ENCODE assay signal across 8 cellular contexts in genomic region chr11:66639066-66639813, GRCh38. TPM values are rescaled to one million over a fixed set of nuclear protein-coding genes. Genes with fewer than 3 reads are reported as not detected.
A peak's percentile ranks its signal among the peaks of the same experiment; 100 is the strongest.
DNase-seq lines count a peak whose midpoint lies in the region; ATAC-seq and TF ChIP-seq lines count a peak whose summit lies in the region.

No MANE protein-coding gene starts in this region.

- H3K4me3 ChIP-seq in Karpas-422 (ENCODE audit: low read length) (peak overlapping the region; percentile 99), prostate gland (peak overlapping the region; percentile 65 to 82)

- CTCF ChIA-PET in GM10248 (lab: Yijun Ruan, JAX) = interaction anchor here (0.9 to 3.7 kb wide), 11 partner anchors 7 to 251 kb away, joined by 3 to 22 read pairs (median 5); no protein-coding TSS in a partner anchor

- POLR2A ChIA-PET in GM10248 (lab: Yijun Ruan, JAX) = interaction anchor here (0.6 to 3.5 kb wide), 9 partner anchors 9 to 731 kb away, joined by 5 to 68 read pairs (median 8); partner anchors contain the start of genes ACTN3, RBM14, RBM4B and ZDHHC24

- WGBS in prostate gland = 3% methylated on average over 27 of the region's 27 CpGs

- TF ChIP-seq CTCF in glutamatergic neuron (IDR thresholded peaks at IDR 0.05; ENCODE audit: partially characterized antibody, unreplicated experiment) = peak; percentile 11
- TF ChIP-seq CTCF in prostate gland (IDR thresholded peaks at IDR 0.05) = no peak
- no peak for TF ChIP-seq CTCF in GM10248 (IDR thresholded peaks at IDR 0.05; ENCODE audit: control extremely low read depth, extremely low read depth, low read depth, missing control alignments)

- peak overlapping the region; percentile 88 for H3K27ac ChIP-seq in Karpas-422 (ENCODE audit: low read length)
- H3K27ac ChIP-seq in prostate gland = peak overlapping the region; percentile 90 to 94

- H3K4me1 Mint-ChIP-seq in activated T-helper 1 cell treated with anti-CD3 and anti-CD28 coated beads, Interleukin-12 subunit alpha, Interleukin-12 subunit beta, Interleukin-2, Interleukin-4 antibody, amounts not matched to agents 30 ng/mL and 10 ng/mL and 1 ng/mL, durations not matched to agents 14 hours and 24 hours and 36 hours (ENCODE audit: low read depth) = peaks cover 76% of the 10 kb centered on the region
- peaks cover 44% of the 10 kb centered on the region for H3K4me1 Mint-ChIP-seq in glutamatergic neuron (ENCODE audit: low read depth, unreplicated experiment)

- no peaks in the 10 kb centered on the region for H3K9me3 ChIP-seq in Karpas-422 (ENCODE audit: low read length)
- no peaks in the 10 kb centered on the region for H3K9me3 ChIP-seq in prostate gland

- peaks cover 65% of the 10 kb centered on the region for H3K79me2 ChIP-seq in Karpas-422 (ENCODE audit: low read length)

- intact Hi-C loops in activated T-helper 1 cell treated with anti-CD3 and anti-CD28 coated beads, Interleukin-12 subunit alpha, Interleukin-12 subunit beta, Interleukin-2, Interleukin-4 antibody, amounts not matched to agents 30 ng/mL and 10 ng/mL and 1 ng/mL, durations not matched to agents 14 hours and 24 hours and 36 hours (cut with micrococcal nuclease) = loop anchor here (1.0 to 5.0 kb wide), 4 partner anchors 60 to 603 kb away; partner anchors contain the start of genes KDM2A and RCE1
- intact Hi-C loops in prostate gland (cut with DNase I) = loop anchor here (5.0 kb wide), 1 partner anchor 38 kb away; the partner anchor contains the start of gene RBM4B

- H3K4me3 Mint-ChIP-seq in activated T-helper 1 cell treated with anti-CD3 and anti-CD28 coated beads, Interleukin-12 subunit alpha, Interleukin-12 subunit beta, Interleukin-2, Interleukin-4 antibody, amounts not matched to agents 30 ng/mL and 10 ng/mL and 1 ng/mL, durations not matched to agents 14 hours and 24 hours and 36 hours = peak overlapping the region; percentile 96
- peak overlapping the region; percentile 93 for H3K4me3 Mint-ChIP-seq in glutamatergic neuron (ENCODE audit: unreplicated experiment)

- H2AFZ ChIP-seq in Karpas-422 (ENCODE audit: low read length) = no peak overlapping the region

- H3K4me2 ChIP-seq in Karpas-422 (ENCODE audit: low read depth, low read length, poor library complexity, severe bottlenecking) = peak overlapping the region; percentile 99

- peak overlapping the region; percentile 96 for H3K27ac Mint-ChIP-seq in activated T-helper 1 cell treated with anti-CD3 and anti-CD28 coated beads, Interleukin-12 subunit alpha, Interleukin-12 subunit beta, Interleukin-2, Interleukin-4 antibody, amounts not matched to agents 30 ng/mL and 10 ng/mL and 1 ng/mL, durations not matched to agents 14 hours and 24 hours and 36 hours
- peak overlapping the region; percentile 100 for H3K27ac Mint-ChIP-seq in glutamatergic neuron (ENCODE audit: unreplicated experiment)

- ATAC-seq in HG03039 (IDR thresholded peaks at IDR 0.05; ENCODE audit: unreplicated experiment) (no peak), GM21447 (IDR thresholded peaks at IDR 0.05; ENCODE audit: unreplicated experiment) (no peak)

- H3K27me3 Mint-ChIP-seq in activated T-helper 1 cell treated with anti-CD3 and anti-CD28 coated beads, Interleukin-12 subunit alpha, Interleukin-12 subunit beta, Interleukin-2, Interleukin-4 antibody, amounts not matched to agents 30 ng/mL and 10 ng/mL and 1 ng/mL, durations not matched to agents 14 hours and 24 hours and 36 hours (ENCODE audit: insufficient read depth) = no peaks in the 10 kb centered on the region
- H3K27me3 Mint-ChIP-seq in glutamatergic neuron (ENCODE audit: unreplicated experiment) = peaks cover 16% of the 10 kb centered on the region

- peaks cover 55% of the 10 kb centered on the region for H3K36me3 Mint-ChIP-seq in activated T-helper 1 cell treated with anti-CD3 and anti-CD28 coated beads, Interleukin-12 subunit alpha, Interleukin-12 subunit beta, Interleukin-2, Interleukin-4 antibody, amounts not matched to agents 30 ng/mL and 10 ng/mL and 1 ng/mL, durations not matched to agents 14 hours and 24 hours and 36 hours (ENCODE audit: low read depth)
- H3K36me3 Mint-ChIP-seq in glutamatergic neuron (ENCODE audit: unreplicated experiment) = no peaks in the 10 kb centered on the region

- H3K4me1 ChIP-seq in Karpas-422 (ENCODE audit: low read length) (peaks cover 53% of the 10 kb centered on the region), prostate gland (replicated peaks) (peaks cover 15% of the 10 kb centered on the region)

- DNase-seq in DMS53 treated with DMSO at 0.1 percent for 48 hours (lab: John Stamatoyannopoulos, UW; ENCODE audit: unreplicated experiment) (peak; percentile 48), Karpas-422 (peak; percentile 56), glutamatergic neuron (no peak), prostate gland (ENCODE audit: low spot score) (no peak), GM10248 (ENCODE audit: extremely low spot score) (no peak)
- DNase-seq in activated T-helper 1 cell treated with anti-CD3 and anti-CD28 coated beads, Interleukin-12 subunit alpha, Interleukin-12 subunit beta, Interleukin-2, Interleukin-4 antibody, amounts not matched to agents 30 ng/mL and 10 ng/mL and 1 ng/mL, durations not matched to agents 14 hours and 24 hours and 36 hours (ENCODE audit: low spot score) = peak; percentile 24

- H3K9me3 Mint-ChIP-seq in activated T-helper 1 cell treated with anti-CD3 and anti-CD28 coated beads, Interleukin-12 subunit alpha, Interleukin-12 subunit beta, Interleukin-2, Interleukin-4 antibody, amounts not matched to agents 30 ng/mL and 10 ng/mL and 1 ng/mL, durations not matched to agents 14 hours and 24 hours and 36 hours = no peaks in the 10 kb centered on the region
- H3K9me3 Mint-ChIP-seq in glutamatergic neuron (ENCODE audit: unreplicated experiment) = peaks cover 10% of the 10 kb centered on the region

- no peaks in the 10 kb centered on the region for H3K9me2 ChIP-seq in Karpas-422 (replicated peaks; ENCODE audit: insufficient read depth, low read length)

- H3K9ac ChIP-seq in Karpas-422 (ENCODE audit: low read length) = peak overlapping the region; percentile 97

- H4K20me1 ChIP-seq in Karpas-422 (ENCODE audit: insufficient read depth, low read depth, low read length) = peaks cover 52% of the 10 kb centered on the region

- H3K27me3 ChIP-seq in Karpas-422 (ENCODE audit: low read length) = no peaks in the 10 kb centered on the region
- H3K27me3 ChIP-seq in prostate gland (replicated peaks; ENCODE audit: insufficient read depth) = no peaks in the 10 kb centered on the region

- TF ChIP-seq POLR2A in prostate gland (IDR thresholded peaks at IDR 0.05) = no peak

- H3K36me3 ChIP-seq in Karpas-422 (ENCODE audit: insufficient read depth, low read length) (peaks cover 61% of the 10 kb centered on the region), prostate gland (peaks cover 6 to 17% of the 10 kb centered on the region in 2 donors)

RNA-seq across cellular contexts. Expression of gene RBM4, which starts 0.7 kb away (rescaled TPM):
- 103 and 141 TPM in 2 replicates for total RNA-seq in Karpas-422 (2014; rRNA removed; shearing (Covaris generic); ENCODE audit: low replicate concordance)
- 131 and 133 TPM in 2 replicates for total RNA-seq in activated T-helper 1 cell treated with anti-CD3 and anti-CD28 coated beads, Interleukin-12 subunit alpha, Interleukin-12 subunit beta, Interleukin-2, Interleukin-4 antibody, amounts not matched to agents 30 ng/mL and 10 ng/mL and 1 ng/mL, durations not matched to agents 14 hours and 24 hours and 36 hours
- 244 TPM for total RNA-seq in glutamatergic neuron (ENCODE audit: unreplicated experiment)
- 100 to 1,000 TPM; 105 to 137 TPM for total RNA-seq in prostate gland

RNA-seq across cellular contexts. Expression of gene RBM14, which starts 22.8 kb away (rescaled TPM):
- total RNA-seq in Karpas-422 (2014; rRNA removed; shearing (Covaris generic); ENCODE audit: low replicate concordance) = 47.9 and 51.3 TPM in 2 replicates
- 198 and 200 TPM in 2 replicates for total RNA-seq in activated T-helper 1 cell treated with anti-CD3 and anti-CD28 coated beads, Interleukin-12 subunit alpha, Interleukin-12 subunit beta, Interleukin-2, Interleukin-4 antibody, amounts not matched to agents 30 ng/mL and 10 ng/mL and 1 ng/mL, durations not matched to agents 14 hours and 24 hours and 36 hours
- total RNA-seq in glutamatergic neuron (ENCODE audit: unreplicated experiment) (89.2 TPM), prostate gland (10 to 100 TPM; 45.9 to 98.8 TPM)

RNA-seq across cellular contexts. Expression of gene RBM4B, which starts 38.4 kb away (rescaled TPM):
- total RNA-seq in Karpas-422 (2014; rRNA removed; shearing (Covaris generic); ENCODE audit: low replicate concordance) = 39.5 and 43.2 TPM in 2 replicates
- total RNA-seq in activated T-helper 1 cell treated with anti-CD3 and anti-CD28 coated beads, Interleukin-12 subunit alpha, Interleukin-12 subunit beta, Interleukin-2, Interleukin-4 antibody, amounts not matched to agents 30 ng/mL and 10 ng/mL and 1 ng/mL, durations not matched to agents 14 hours and 24 hours and 36 hours = 14.3 and 16.6 TPM in 2 replicates
- 61.2 TPM for total RNA-seq in glutamatergic neuron (ENCODE audit: unreplicated experiment)
- total RNA-seq in prostate gland = 10 to 100 TPM; 15.5 to 40.7 TPM

RNA-seq across cellular contexts. Expression of gene CCS, which starts 46.3 kb away (rescaled TPM):
- 24.6 and 57.6 TPM in 2 replicates for total RNA-seq in Karpas-422 (2014; rRNA removed; shearing (Covaris generic); ENCODE audit: low replicate concordance)
- 25.3 and 32.1 TPM in 2 replicates for total RNA-seq in activated T-helper 1 cell treated with anti-CD3 and anti-CD28 coated beads, Interleukin-12 subunit alpha, Interleukin-12 subunit beta, Interleukin-2, Interleukin-4 antibody, amounts not matched to agents 30 ng/mL and 10 ng/mL and 1 ng/mL, durations not matched to agents 14 hours and 24 hours and 36 hours
- 65.1 TPM for total RNA-seq in glutamatergic neuron (ENCODE audit: unreplicated experiment)
- 10 to 100 TPM; 31.0 to 63.8 TPM for total RNA-seq in prostate gland

RNA-seq across cellular contexts. Expression of gene CCDC87, which starts 46.4 kb away (rescaled TPM):
- total RNA-seq in Karpas-422 (2014; rRNA removed; shearing (Covaris generic); ENCODE audit: low replicate concordance) = 0.22 and 0.75 TPM in 2 replicates
- total RNA-seq in activated T-helper 1 cell treated with anti-CD3 and anti-CD28 coated beads, Interleukin-12 subunit alpha, Interleukin-12 subunit beta, Interleukin-2, Interleukin-4 antibody, amounts not matched to agents 30 ng/mL and 10 ng/mL and 1 ng/mL, durations not matched to agents 14 hours and 24 hours and 36 hours = 0.29 and 0.37 TPM in 2 replicates
- total RNA-seq in glutamatergic neuron (ENCODE audit: unreplicated experiment) (0.51 TPM), prostate gland (1 to 10 TPM in 1 of 2 donors, under 1 TPM in 1; 0.82 to 3.8 TPM)

Comparison
In these comparisons a context has a peak if more than half of its experiments do, and no peak if none do; other contexts are left out.
1. DNase-seq: peak in DMS53 treated with DMSO at 0.1 percent for 48 hours (single experiment), Karpas-422 (single experiment) and activated T-helper 1 cell treated with anti-CD3 and anti-CD28 coated beads, Interleukin-12 subunit alpha, Interleukin-12 subunit beta, Interleukin-2, Interleukin-4 antibody, amounts not matched to agents 30 ng/mL and 10 ng/mL and 1 ng/mL, durations not matched to agents 14 hours and 24 hours and 36 hours (single experiment); none in glutamatergic neuron (single experiment), prostate gland (single experiment) and GM10248 (single experiment).